ENCODE assay signal across 13 cellular contexts in genomic region chr18:79353238-79353637, GRCh38. TPM values are rescaled to one million over a fixed set of nuclear protein-coding genes. Genes with fewer than 3 reads are reported as not detected.
DNase-seq lines count a peak whose midpoint lies in the region; ATAC-seq, FAIRE-seq and TF ChIP-seq lines count a peak whose summit lies in the region.
"Had no signal": no experiment of that assay in that cellular context is flagged by ENCODE, and none has a peak within 500 bp of the region (broad histone marks: within the 10 kb centered on the region; RNA-seq: fewer than 3 reads in every experiment).

No MANE protein-coding gene starts in this region.

- CTCF ChIA-PET in A673 (lab: Charles Lee), result no interaction called here
- CTCF ChIA-PET in HCT116 (lab: Charles Lee), result no interaction called here

- peak; percentile 50 for TF ChIP-seq RAD21 in HCT116 (IDR thresholded peaks at IDR 0.05; ENCODE audit: low read depth)

- intact Hi-C loops in A673 (cut with micrococcal nuclease; ENCODE audit: unreplicated experiment) (no loop called here), HCT116 (cut with micrococcal nuclease) (no loop called here)

- H3K36me3 ChIP-seq in A673 (ENCODE audit: insufficient read depth, low read length, poor library complexity, severe bottlenecking) (no peaks in the 10 kb centered on the region), HCT116 (ENCODE audit: control insufficient read depth in 1 of 2, insufficient read depth in 2 of 2, low read length in 2 of 2) (no peaks in the 10 kb centered on the region)

- H3K4me1 ChIP-seq in A673 (ENCODE audit: insufficient read depth, low read length, poor library complexity, severe bottlenecking) (no peaks in the 10 kb centered on the region), HCT116 (ENCODE audit: control insufficient read depth in 1 of 2, insufficient read depth in 2 of 2, low read length in 2 of 2) (peaks cover 0 to 7% of the 10 kb centered on the region in 2 experiments; a peak in 1 of 4 replicates)

- TF ChIP-seq CTCF in A673 (conservative IDR thresholded peaks at IDR 0.05; ENCODE audit: low read depth, low read length), result peak; percentile 25; the same call in 1 of the 2 replicates
- TF ChIP-seq CTCF in HCT116 (IDR thresholded peaks at IDR 0.05 in 2 of 3, conservative IDR thresholded peaks at IDR 0.05 in 1 of 3; ENCODE audit: borderline replicate concordance in 1 of 3, insufficient read depth in 1 of 3, low read depth in 2 of 3, low read length in 2 of 3), result peak; percentile 22 to 43 (median 40); a peak in 5 of 6 replicates
- TF ChIP-seq CTCF in astrocyte of the cerebellum (IDR thresholded peaks at IDR 0.05; ENCODE audit: low read depth, low read length, missing control alignments), result peak; percentile 50
- no peak for TF ChIP-seq CTCF in D721Med (IDR thresholded peaks at IDR 0.05; ENCODE audit: insufficient read depth, missing control alignments)

- H3K27me3 ChIP-seq in A673 (replicated peaks; ENCODE audit: insufficient read depth, low read depth, low read length, poor library complexity) (no peaks in the 10 kb centered on the region), HCT116 (ENCODE audit: insufficient read depth, low read length) (no peaks in the 10 kb centered on the region)

- TF ChIP-seq POLR2A in HCT116 (IDR thresholded peaks at IDR 0.05; ENCODE audit: borderline replicate concordance, extremely low read depth, insufficient read depth, insufficient read length), result no peak

- no peak for FAIRE-seq in D721Med (lab: Jason Lieb, UNC)

- no peak overlapping the region for H3K4me3 ChIP-seq in A673 (ENCODE audit: low read depth, low read length, poor library complexity, severe bottlenecking)
- H3K4me3 ChIP-seq in HCT116 (replicated peaks in 1 of 2; ENCODE audit: low read depth in 1 of 2, low read length in 2 of 2), result no peak overlapping the region
- H3K4me3 ChIP-seq in astrocyte of the cerebellum (ENCODE audit: low read depth, low read length), result no peak overlapping the region

- no peak overlapping the region for H3K9ac ChIP-seq in HCT116 (ENCODE audit: low read length)

- RAD21 ChIA-PET in HCT116 (lab: Charles Lee; ENCODE audit: low non-redundant PET in 1 of 2, low total read pairs in 2 of 2, uncharacterized antibody in 2 of 2, unreplicated experiment in 2 of 2), result no interaction called here

- DNase-seq in A673 (ENCODE audit: low spot score) (no peak), HCT116 (ENCODE audit: low read depth, low spot score) (no peak), astrocyte of the cerebellum (ENCODE audit: low read depth) (no peak), islet precursor cell (peak; percentile 83), D721Med (ENCODE audit: insufficient read length, low spot score) (no peak), cerebellar nuclear complex (lab: John Stamatoyannopoulos, UW) (no peak)
- DNase-seq in stimulated activated naive CD8-positive, alpha-beta T cell treated with anti-CD3 and anti-CD28 coated beads, Interleukin-15, Interleukin-2, amounts not matched to agents 100 U/mL and 50 U/mL, for 24 hours, result no peak
- DNase-seq: activated T-cell treated with anti-CD3 and anti-CD28 coated beads, Interleukin-2, amount 50 U/mL, for 72 hours; CD8-positive, alpha-beta T cell; central memory CD4-positive, alpha-beta T cell; NCI-H69; stimulated activated naive CD4-positive, alpha-beta T cell had no signal

- no peaks in the 10 kb centered on the region for H4K20me1 ChIP-seq in HCT116 (ENCODE audit: insufficient read depth)

- BruUV-seq in A673 (replicated peaks; lab: Mats Ljungman, UMichigan) (no TSS peak), HCT116 (replicated peaks; lab: Mats Ljungman, UMichigan) (no TSS peak)

- H3K4me2 ChIP-seq in HCT116 (ENCODE audit: low read length), result no peak overlapping the region

- peak; percentile 89 for ATAC-seq in HCT116
- no peak for ATAC-seq in stimulated activated naive CD8-positive, alpha-beta T cell treated with anti-CD3 and anti-CD28 coated beads, Interleukin-15, Interleukin-2, amounts not matched to agents 100 U/mL and 50 U/mL, for 24 hours
- no peak for ATAC-seq in HG03460 (IDR thresholded peaks at IDR 0.05; ENCODE audit: unreplicated experiment)
- ATAC-seq: activated T-cell treated with anti-CD3 and anti-CD28 coated beads, Interleukin-2, amount 50 U/mL, for 72 hours; CD8-positive, alpha-beta T cell had no signal

- no peaks in the 10 kb centered on the region for H3K79me2 ChIP-seq in HCT116 (ENCODE audit: insufficient read depth, low read length)

- H3K9me3 ChIP-seq in A673 (ENCODE audit: low read depth, low read length, poor library complexity, severe bottlenecking) (no peaks in the 10 kb centered on the region), HCT116 (ENCODE audit: control insufficient read depth in 1 of 2, insufficient read depth in 1 of 2, low read depth in 1 of 2, low read length in 2 of 2) (no peaks in the 10 kb centered on the region)

- H3K9me2 ChIP-seq in HCT116 (ENCODE audit: insufficient read depth), result no peaks in the 10 kb centered on the region

- POLR2A ChIA-PET in A673 (lab: Charles Lee; ENCODE audit: low non-redundant PET), result no interaction called here
- POLR2A ChIA-PET in HCT116 (lab: Charles Lee), result no interaction called here

- in situ Hi-C loops in astrocyte of the cerebellum (cut with HindIII; ENCODE audit: low sequenced_read_pairs), result no loop called here

- H2AFZ ChIP-seq in HCT116 (ENCODE audit: low read depth, low read length, poor library complexity, severe bottlenecking), result no peak overlapping the region

- H3K27ac ChIP-seq in A673 (ENCODE audit: low read depth, low read length, poor library complexity, severe bottlenecking) (no peak overlapping the region), HCT116 (ENCODE audit: low read depth, low read length) (no peak overlapping the region)

TF ChIP-seq in HCT116, 20 proteins besides CTCF, POLR2A, EP300 and RAD21:
- no peak for TF ChIP-seq ATF3 (IDR thresholded peaks at IDR 0.05)
- TF ChIP-seq ELF1 (IDR thresholded peaks at IDR 0.05; ENCODE audit: borderline replicate concordance, low read depth), result no peak
- no peak for TF ChIP-seq JUND (IDR thresholded peaks at IDR 0.05)
- no peak for TF ChIP-seq POLR2AphosphoS5 (IDR thresholded peaks at IDR 0.05; ENCODE audit: low read depth, low read length)
- TF ChIP-seq EZH2 (IDR thresholded peaks at IDR 0.05), result no peak
- TF ChIP-seq EZH2phosphoT487 (IDR thresholded peaks at IDR 0.05; ENCODE audit: borderline replicate concordance), result no peak
- TF ChIP-seq ZFX (IDR thresholded peaks at IDR 0.05), result no peak
- TF ChIP-seq CEBPB (IDR thresholded peaks at IDR 0.05; ENCODE audit: low read depth), result no peak
- TF ChIP-seq ZNF274 (IDR thresholded peaks at IDR 0.05; ENCODE audit: low read depth, low read length), result no peak

RNA-seq across cellular contexts. Expression of gene NFATC1, which starts 42.5 kb away (rescaled TPM):
- 10.4 and 13.5 TPM in 2 replicates for total RNA-seq in A673 (2021)
- total RNA-seq in HCT116 (2021; ENCODE audit: unreplicated experiment), result 20.8 TPM
- 13.5 and 14.8 TPM in 2 replicates for polyA plus RNA-seq in HCT116 (2012)
